In the genomic region with DNA sequence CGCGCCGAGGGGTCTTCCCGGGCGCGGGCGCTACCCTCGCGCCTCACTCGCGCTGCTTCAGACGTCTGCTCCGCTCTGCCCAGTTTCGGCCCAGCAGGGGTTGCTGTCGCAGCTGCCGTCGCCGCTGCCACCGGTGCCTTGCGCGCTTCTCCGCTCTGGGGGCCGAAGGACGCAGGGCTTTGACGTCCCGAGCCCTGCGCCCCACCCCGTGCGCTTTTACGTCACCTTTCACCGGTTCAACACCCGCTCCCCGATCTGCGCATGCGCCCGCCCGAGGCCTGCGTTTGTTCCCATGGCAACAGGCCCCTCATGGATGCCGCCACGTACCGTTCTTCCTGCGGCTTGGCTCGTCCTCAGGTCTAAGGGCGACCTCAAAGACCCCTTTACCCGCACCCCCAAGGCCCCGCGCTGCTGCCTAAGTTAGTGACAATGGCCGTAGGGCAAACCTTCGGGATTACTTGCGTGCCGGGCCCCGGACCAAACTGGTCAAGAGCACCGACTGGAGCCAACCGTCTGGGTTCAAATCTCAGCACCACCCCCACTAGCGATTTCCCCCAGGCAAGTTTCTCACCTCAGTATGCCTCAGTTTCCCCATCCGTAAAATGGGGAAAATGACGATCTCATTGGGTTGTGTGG, we compare ENCODE assay signal across 8 cellular contexts. TPM values are rescaled to one million over a fixed set of nuclear protein-coding genes. Genes with fewer than 3 reads are reported as not detected.
DNase-seq lines count a peak whose midpoint lies in the region; TF ChIP-seq lines count a peak whose summit lies in the region.

No MANE protein-coding gene starts in this region.

- DNase-seq in GM04504 (ENCODE audit: low read depth) = peak; percentile 91
- DNase-seq in HFFc6 = peak; percentile 94
- DNase-seq in NAMALWA (ENCODE audit: low spot score) = peak; percentile 98
- peak; percentile 94 for DNase-seq in SK-MEL-5 (ENCODE audit: low read depth, low spot score)
- peak; percentile 99 for DNase-seq in activated naive CD4-positive, alpha-beta T cell treated with anti-CD3 and anti-CD28 coated beads, Interleukin-2, amount 50 U/mL, for 16 hours
- DNase-seq in glomerular endothelial cell (ENCODE audit: extremely low read depth, low read depth, low spot score) = peak; percentile 65
- peak; percentile 89 for DNase-seq in occipital lobe (lab: John Stamatoyannopoulos, UW)

- peaks cover 17% of the 10 kb centered on the region for H3K27me3 Mint-ChIP-seq in HFFc6 (ENCODE audit: insufficient read depth)

- in situ Hi-C loops in SK-MEL-5 (cut with HindIII; ENCODE audit: low pct_unique_long_range_greater_than_20kb, low sequenced_read_pairs) = no loop called here

- H3K4me1 Mint-ChIP-seq in HFFc6 (ENCODE audit: low read depth) = peaks cover 36% of the 10 kb centered on the region

- H3K36me3 Mint-ChIP-seq in HFFc6 (ENCODE audit: low read depth) = no peaks in the 10 kb centered on the region; the same call in 1 of the 2 replicates

- TF ChIP-seq CTCF in HFFc6 (IDR thresholded peaks at IDR 0.05) = no peak; the same call in 1 of the 2 replicates

- H3K9me3 Mint-ChIP-seq in HFFc6 = no peaks in the 10 kb centered on the region

- H3K27ac Mint-ChIP-seq in HFFc6 = peak overlapping the region; percentile 98

- peak overlapping the region; percentile 96 for H3K27ac ChIP-seq in temporal lobe (ENCODE audit: low read depth, low read length)

- peak overlapping the region; percentile 89 for H3K4me3 Mint-ChIP-seq in HFFc6

RNA-seq across cellular contexts. Expression of a gene that starts 0.6 kb away (rescaled TPM):
- total RNA-seq in HFFc6 (2021; fragmentation: NEBNext Ultra II Directional; extraction: Animal tissue kit (Norgen Biotek cat#: 25700)) = 10 to 100 TPM; 29.3 to 36.0 (median 31.5) TPM
- total RNA-seq in SK-MEL-5 (2014; rRNA removed; shearing (Covaris generic)) = 13.4 and 13.9 TPM in 2 replicates
- polyA plus RNA-seq in SK-MEL-5 (2015; cell fraction: cytosol; rRNA removed) = 33.8 and 34.3 TPM in 2 replicates
- 23.8 and 34.4 TPM in 2 replicates for polyA plus RNA-seq in SK-MEL-5 (2015; cell fraction: nucleus; rRNA removed)
- total RNA-seq in glomerular endothelial cell (71.9 and 77.3 TPM in 2 replicates), occipital lobe (4.7 TPM), temporal lobe (5.7 TPM)

RNA-seq across cellular contexts. Expression of a gene that starts 3.4 kb away (rescaled TPM):
- 10 to 100 TPM; 19.6 to 30.3 (median 23.5) TPM for total RNA-seq in HFFc6 (2021; fragmentation: NEBNext Ultra II Directional; extraction: Animal tissue kit (Norgen Biotek cat#: 25700))
- total RNA-seq in SK-MEL-5 (2014; rRNA removed; shearing (Covaris generic)) = 9.3 and 10.8 TPM in 2 replicates
- polyA plus RNA-seq in SK-MEL-5 (2015; cell fraction: cytosol; rRNA removed) = 18.1 and 20.2 TPM in 2 replicates
- 54.4 and 66.2 TPM in 2 replicates for polyA plus RNA-seq in SK-MEL-5 (2015; cell fraction: nucleus; rRNA removed)
- total RNA-seq in glomerular endothelial cell (18.7 and 64.1 TPM in 2 replicates), occipital lobe (34.0 TPM), temporal lobe (35.7 TPM)

RNA-seq across cellular contexts. Expression of a gene that starts 14.6 kb away (rescaled TPM):
- total RNA-seq in HFFc6 (2021; fragmentation: NEBNext Ultra II Directional; extraction: Animal tissue kit (Norgen Biotek cat#: 25700)) = not detected
- not detected in 2 replicates for total RNA-seq in SK-MEL-5 (2014; rRNA removed; shearing (Covaris generic))
- not detected in 2 replicates for polyA plus RNA-seq in SK-MEL-5 (2015; cell fraction: cytosol; rRNA removed)
- polyA plus RNA-seq in SK-MEL-5 (2015; cell fraction: nucleus; rRNA removed) = not detected in 2 replicates
- total RNA-seq in glomerular endothelial cell (not detected in 2 replicates), occipital lobe (not detected), temporal lobe (not detected)

RNA-seq across cellular contexts. Expression of a gene that starts 25.8 kb away (rescaled TPM):
- total RNA-seq in HFFc6 (2021; fragmentation: NEBNext Ultra II Directional; extraction: Animal tissue kit (Norgen Biotek cat#: 25700)) = 10 to 100 TPM; 53.0 to 59.4 (median 55.1) TPM
- 42.5 and 48.0 TPM in 2 replicates for total RNA-seq in SK-MEL-5 (2014; rRNA removed; shearing (Covaris generic))
- 41.7 and 49.5 TPM in 2 replicates for polyA plus RNA-seq in SK-MEL-5 (2015; cell fraction: cytosol; rRNA removed)
- 15.1 and 35.7 TPM in 2 replicates for polyA plus RNA-seq in SK-MEL-5 (2015; cell fraction: nucleus; rRNA removed)
- total RNA-seq in glomerular endothelial cell = 43.2 and 51.9 TPM in 2 replicates
- total RNA-seq in occipital lobe = 66.8 TPM
- total RNA-seq in temporal lobe = 49.4 TPM

RNA-seq across cellular contexts. Expression of a gene that starts 39.6 kb away (rescaled TPM):
- 10 to 100 TPM; 28.5 to 43.7 (median 32.2) TPM for total RNA-seq in HFFc6 (2021; fragmentation: NEBNext Ultra II Directional; extraction: Animal tissue kit (Norgen Biotek cat#: 25700))
- 12.2 and 14.8 TPM in 2 replicates for total RNA-seq in SK-MEL-5 (2014; rRNA removed; shearing (Covaris generic))
- 69.8 and 71.8 TPM in 2 replicates for polyA plus RNA-seq in SK-MEL-5 (2015; cell fraction: cytosol; rRNA removed)
- 55.5 and 81.7 TPM in 2 replicates for polyA plus RNA-seq in SK-MEL-5 (2015; cell fraction: nucleus; rRNA removed)
- total RNA-seq in glomerular endothelial cell (32.9 and 88.6 TPM in 2 replicates), occipital lobe (13.1 TPM), temporal lobe (9.8 TPM)

Comparison
In these comparisons a context has a peak if more than half of its experiments do, and no peak if none do; other contexts are left out.
1. Peak in every context shown above with its lines: DNase-seq and H3K27ac ChIP-seq.